7 cellular contexts compared by ENCODE assay signal in the genomic region with DNA sequence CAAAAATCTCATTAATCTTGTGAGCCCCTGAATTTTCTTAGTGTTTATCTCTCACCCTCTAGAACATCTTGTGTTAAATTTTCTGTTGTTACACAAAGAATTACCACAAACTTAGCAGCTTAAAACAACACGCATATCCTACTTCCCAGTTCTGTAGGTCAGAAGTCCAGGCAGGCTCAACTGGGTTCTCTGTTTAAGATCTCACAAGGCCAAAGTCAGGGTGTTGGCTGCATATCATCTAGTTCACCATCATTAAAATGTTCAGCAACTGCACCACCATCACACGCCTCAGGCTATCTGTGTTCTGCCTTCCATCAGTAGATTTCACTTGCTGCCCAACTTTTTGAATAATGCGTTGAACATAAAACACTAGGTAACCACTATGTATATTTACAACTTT.
"Had no signal": no experiment of that assay in that cellular context is flagged by ENCODE, and none has a peak within 500 bp of the region (broad histone marks: within the 10 kb centered on the region; RNA-seq: fewer than 3 reads in every experiment).

No MANE protein-coding gene starts in this region.

- H3K36me3 Mint-ChIP-seq: IgD-negative memory B cell had no signal

- DNase-seq: IMR-90, KBM-7, KG1 had no signal

- H3K27me3 Mint-ChIP-seq: IgD-negative memory B cell had no signal

- H3K27ac ChIP-seq: HL-60 had no signal

- H3K4me3 Mint-ChIP-seq: IgD-negative memory B cell had no signal

- H3K4me3 ChIP-seq: K562 had no signal

- ATAC-seq: HepG2, K562 had no signal
